Comparison of ENCODE assay signal across 25 cellular contexts in genomic region chr1:231442735-231443134, GRCh38. TPM values are rescaled to one million over a fixed set of nuclear protein-coding genes. Genes with fewer than 3 reads are reported as not detected.
DNase-seq lines count a peak whose midpoint lies in the region; FAIRE-seq and TF ChIP-seq lines count a peak whose summit lies in the region.
"Had no signal": no experiment of that assay in that cellular context is flagged by ENCODE, and none has a peak within 500 bp of the region (broad histone marks: within the 10 kb centered on the region; RNA-seq: fewer than 3 reads in every experiment).

No MANE protein-coding gene starts in this region.

- intact Hi-C loops in lower leg skin (cut with DNase I; ENCODE audit: low total_unique reads) = no loop called here

- DNase-seq in AML-193 (lab: John Stamatoyannopoulos, UW) (peak; percentile 20 to 31), HT1080 (ENCODE audit: low read depth) (peak; percentile 22), SJCRH30 (peak; percentile 49 to 68), fibroblast of villous mesenchyme (ENCODE audit: low read depth) (peak; percentile 33), iPS-NIHi11 (ENCODE audit: low spot score) (no peak), HTR-8/SVneo (ENCODE audit: insufficient read length, low spot score) (no peak), G401 (ENCODE audit: low spot score) (no peak), lower leg skin (ENCODE audit: low spot score in 2 of 2) (no peak)
- DNase-seq: activated CD4-positive, alpha-beta memory T cell treated with anti-CD3 and anti-CD28 coated beads, Interleukin-2, amount 10 ng/mL, durations not matched to agents 7 days and 5 days; activated naive CD4-positive, alpha-beta T cell treated with anti-CD3 and anti-CD28 coated beads for 36 hours; aorta; CD8-positive, alpha-beta T cell; effector CD4-positive, alpha-beta T cell; esophagus squamous epithelium; hypothalamus; kidney; mesendoderm; natural killer cell; NCI-H510A; ovary; Right ventricle myocardium superior; stimulated activated CD4-positive, alpha-beta T cell treated with anti-CD3 and anti-CD28 coated beads, Interleukin-1b, Interleukin-23, amount 100 ng/mL, for 48 hours; stimulated activated naive CD8-positive, alpha-beta T cell treated with anti-CD3 and anti-CD28 coated beads, Interleukin-15, Interleukin-2, amounts not matched to agents 100 U/mL and 50 U/mL, for 24 hours; T-helper 1 cell had no signal

- no peak overlapping the region for H3K27ac ChIP-seq in SJCRH30
- H3K27ac ChIP-seq: esophagus squamous epithelium, ovary, tibial nerve had no signal

- no peaks in the 10 kb centered on the region for H3K27me3 ChIP-seq in SJCRH30
- H3K27me3 ChIP-seq: ovary, tibial nerve had no signal

- no peaks in the 10 kb centered on the region for H3K36me3 ChIP-seq in SJCRH30
- H3K36me3 ChIP-seq: esophagus squamous epithelium, ovary, tibial nerve had no signal

- no peak for TF ChIP-seq POLR2A in lower leg skin (IDR thresholded peaks at IDR 0.05)

- no peak for TF ChIP-seq CTCF in fibroblast of villous mesenchyme (IDR thresholded peaks at IDR 0.05; ENCODE audit: insufficient read depth, low read depth, low read length)
- TF ChIP-seq CTCF in lower leg skin (IDR thresholded peaks at IDR 0.05) = no peak

- H3K4me1 ChIP-seq in SJCRH30 = peaks cover 7% of the 10 kb centered on the region
- H3K4me1 ChIP-seq: esophagus squamous epithelium, tibial nerve had no signal

- in situ Hi-C loops in G401 (cut with HindIII; ENCODE audit: low sequenced_read_pairs) = no loop called here

- no peak for FAIRE-seq in HTR-8/SVneo (lab: Jason Lieb, UNC)
- FAIRE-seq: kidney had no signal

- no peak overlapping the region for H3K4me3 ChIP-seq in SJCRH30
- H3K4me3 ChIP-seq in fibroblast of villous mesenchyme (ENCODE audit: low read depth, low read length) = no peak overlapping the region
- no peak overlapping the region for H3K4me3 ChIP-seq in lower leg skin (ENCODE audit: low read depth, poor library complexity, severe bottlenecking)
- H3K4me3 ChIP-seq: esophagus squamous epithelium, ovary, tibial nerve had no signal

- H3K9me3 ChIP-seq in SJCRH30 (replicated peaks) = 0 out of 2 replicates have a peak, but pooled peaks cover 3% of the 10 kb centered on the region
- H3K9me3 ChIP-seq: esophagus squamous epithelium, ovary had no signal

RNA-seq across cellular contexts. Expression of gene EGLN1, which starts 20.6 kb away (rescaled TPM):
- total RNA-seq in HT1080 (2014; rRNA removed; shearing (Covaris generic)) = 24.9 and 25.8 TPM in 2 replicates
- 27.3 and 33.7 TPM in 2 replicates for polyA plus RNA-seq in HT1080 (2015; cell fraction: cytosol; rRNA removed)
- 17.9 and 21.7 TPM in 2 replicates for polyA plus RNA-seq in HT1080 (2015; cell fraction: nucleus; rRNA removed)
- total RNA-seq in SJCRH30 (2014; rRNA removed; shearing (Covaris generic)) = 23.8 and 26.7 TPM in 2 replicates
- 33.8 and 53.5 TPM in 2 replicates for total RNA-seq in fibroblast of villous mesenchyme
- 20.6 and 21.6 TPM in 2 replicates for total RNA-seq in G401 (2014; rRNA removed; shearing (Covaris generic))
- total RNA-seq in lower leg skin = 10 to 100 TPM; 53.3 to 75.0 (median 54.2) TPM

Comparison
In these comparisons a context has a peak if more than half of its experiments do, and no peak if none do; other contexts are left out.
1. DNase-seq: peak in AML-193 (2 of 2), HT1080 (single experiment), SJCRH30 (2 of 2) and fibroblast of villous mesenchyme (single experiment); none in iPS-NIHi11 (single experiment), HTR-8/SVneo (single experiment), G401 (single experiment) and lower leg skin (0 of 2).